14 cellular contexts compared by ENCODE assay signal in the genomic region with DNA sequence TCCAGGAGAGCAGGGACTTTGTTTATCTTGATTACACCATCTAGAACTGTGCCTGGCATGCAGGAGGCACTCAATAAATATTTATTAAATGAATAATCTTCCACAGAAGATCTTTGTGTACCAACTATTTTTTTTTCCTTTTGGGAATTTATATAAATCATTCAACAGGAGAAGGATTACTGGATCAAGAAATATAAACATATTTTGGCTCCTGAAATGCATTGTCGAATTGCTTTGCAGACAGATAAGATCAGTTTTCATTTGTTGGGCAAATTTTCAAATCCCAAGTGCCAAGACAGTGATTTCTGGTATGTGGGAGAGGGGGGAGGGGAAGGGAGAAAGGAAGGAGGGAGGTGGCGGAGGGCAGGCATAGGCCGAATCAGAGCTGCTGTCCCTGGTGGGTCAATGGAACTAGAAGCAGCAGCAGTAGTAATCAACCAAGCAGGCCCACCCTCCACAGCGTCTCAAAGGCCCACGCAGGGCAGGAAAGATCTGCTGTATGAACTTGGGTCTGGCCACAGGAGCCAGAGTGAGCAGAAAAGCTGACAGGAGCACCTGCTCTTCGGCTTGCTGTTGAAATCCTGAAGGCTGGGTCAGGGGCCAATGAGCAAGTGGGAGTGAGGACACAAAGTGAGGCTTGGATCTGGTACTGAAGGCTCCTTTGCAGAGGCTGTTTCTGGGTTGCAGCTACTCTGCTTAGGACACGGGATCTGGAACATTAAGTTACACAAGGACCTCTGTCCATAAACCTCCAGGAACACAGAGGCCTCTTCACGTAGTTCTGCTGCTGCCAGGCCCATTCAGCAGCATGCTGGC. TPM values are rescaled to one million over a fixed set of nuclear protein-coding genes. Genes with fewer than 3 reads are reported as not detected.
A peak's percentile ranks its signal among the peaks of the same experiment; 100 is the strongest.
DNase-seq lines count a peak whose midpoint lies in the region; ATAC-seq, FAIRE-seq and TF ChIP-seq lines count a peak whose summit lies in the region.
"Had no signal": no experiment of that assay in that cellular context is flagged by ENCODE, and none has a peak within 500 bp of the region (broad histone marks: within the 10 kb centered on the region; RNA-seq: fewer than 3 reads in every experiment).

No MANE protein-coding gene starts in this region.

- H3K4me1 ChIP-seq in ascending aorta: peaks cover 18 to 41% of the 10 kb centered on the region in 2 donors
- H3K4me1 ChIP-seq in keratinocyte (ENCODE audit: control insufficient read depth, extremely low read depth, insufficient read depth, low read length): peaks cover 50% of the 10 kb centered on the region

- no peak overlapping the region for H3K4me3 Mint-ChIP-seq in T-helper 17 cell
- H3K4me3 Mint-ChIP-seq: activated CD8-positive, alpha-beta T cell treated with anti-CD3 and anti-CD28 coated beads, Interleukin-2, amount 10 ng/mL, durations not matched to agents 7 days and 5 days; activated naive CD4-positive, alpha-beta T cell treated with anti-CD3 and anti-CD28 coated beads, Interleukin-2, amount 50 U/mL, for 24 hours had no signal

- no peak overlapping the region for H3K4me3 ChIP-seq in ascending aorta
- no peak overlapping the region for H3K4me3 ChIP-seq in keratinocyte (ENCODE audit: control insufficient read depth in 2 of 3, extremely low read depth in 1 of 3, insufficient read depth in 2 of 3, low read depth in 1 of 3, low read length in 3 of 3)
- H3K4me3 ChIP-seq: BLaER1 had no signal

- no peak overlapping the region for H3K9ac ChIP-seq in keratinocyte (ENCODE audit: control insufficient read depth, extremely low read depth, insufficient read depth, low read length)
- H3K9ac ChIP-seq: BLaER1 had no signal

- H3K27ac ChIP-seq in ascending aorta (peak overlapping the region; percentile 78 to 89), keratinocyte (ENCODE audit: control insufficient read depth, insufficient read depth, low read length) (no peak overlapping the region)
- H3K27ac ChIP-seq: BLaER1 had no signal

- ATAC-seq in sciatic nerve (peak; percentile 84), T-helper 17 cell (no peak), HG02870 (IDR thresholded peaks at IDR 0.05; ENCODE audit: unreplicated experiment) (no peak), GM18511 (IDR thresholded peaks at IDR 0.05; ENCODE audit: unreplicated experiment) (no peak)
- ATAC-seq: activated CD8-positive, alpha-beta T cell treated with anti-CD3 and anti-CD28 coated beads, Interleukin-2, amount 10 ng/mL, durations not matched to agents 7 days and 5 days had no signal

- H3K79me2 ChIP-seq in keratinocyte (ENCODE audit: control insufficient read depth, insufficient read depth, low read length): no peaks in the 10 kb centered on the region

- peak overlapping the region; percentile 86 for H2AFZ ChIP-seq in keratinocyte (ENCODE audit: control insufficient read depth, low read length)

- peaks cover 5% of the 10 kb centered on the region for H3K36me3 Mint-ChIP-seq in T-helper 17 cell (ENCODE audit: low read depth)
- H3K36me3 Mint-ChIP-seq: activated naive CD4-positive, alpha-beta T cell treated with anti-CD3 and anti-CD28 coated beads, Interleukin-2, amount 50 U/mL, for 24 hours had no signal

- H3K27ac Mint-ChIP-seq in T-helper 17 cell: no peak overlapping the region
- H3K27ac Mint-ChIP-seq: activated CD8-positive, alpha-beta T cell treated with anti-CD3 and anti-CD28 coated beads, Interleukin-2, amount 10 ng/mL, durations not matched to agents 7 days and 5 days; activated naive CD4-positive, alpha-beta T cell treated with anti-CD3 and anti-CD28 coated beads, Interleukin-2, amount 50 U/mL, for 24 hours had no signal

- H3K36me3 ChIP-seq in ascending aorta: no peaks in the 10 kb centered on the region
- H3K36me3 ChIP-seq in keratinocyte (ENCODE audit: control insufficient read depth in 2 of 2, extremely low read depth in 1 of 2, insufficient read depth in 2 of 2, low read length in 2 of 2): no peaks in the 10 kb centered on the region
- H3K36me3 ChIP-seq: BLaER1 had no signal

- no peaks in the 10 kb centered on the region for H3K27me3 Mint-ChIP-seq in T-helper 17 cell
- H3K27me3 Mint-ChIP-seq: activated naive CD4-positive, alpha-beta T cell treated with anti-CD3 and anti-CD28 coated beads, Interleukin-2, amount 50 U/mL, for 24 hours had no signal

- H3K4me2 ChIP-seq in keratinocyte (ENCODE audit: control insufficient read depth, extremely low read depth, insufficient read depth, low read depth, low read length): peak overlapping the region; percentile 12
- H3K4me2 ChIP-seq: BLaER1 had no signal

- peaks cover 8% of the 10 kb centered on the region for H3K4me1 Mint-ChIP-seq in T-helper 17 cell

- DNase-seq in EH (ENCODE audit: low read depth) (peak; percentile 43), ascending aorta (ENCODE audit: low spot score in 2 of 2) (peak in 1 of 2 donors; percentile 64), keratinocyte (ENCODE audit: low read depth, low spot score) (no peak), sciatic nerve (ENCODE audit: low spot score) (no peak), T-helper 17 cell (no peak), NCI-H2171 (lab: John Stamatoyannopoulos, UW) (no peak)
- DNase-seq: activated CD8-positive, alpha-beta T cell treated with anti-CD3 and anti-CD28 coated beads, Interleukin-2, amount 10 ng/mL, durations not matched to agents 7 days and 5 days; effector memory CD4-positive, alpha-beta T cell; NCI-H446 treated with DMSO at 0.1 percent for 48 hours; nucleus accumbens had no signal

- no peaks in the 10 kb centered on the region for H3K27me3 ChIP-seq in ascending aorta
- no peaks in the 10 kb centered on the region for H3K27me3 ChIP-seq in keratinocyte (ENCODE audit: control insufficient read depth, extremely low read depth, insufficient read depth, low read length)
- H3K27me3 ChIP-seq: BLaER1 had no signal

- TF ChIP-seq CTCF in ascending aorta (IDR thresholded peaks at IDR 0.05) (no peak), keratinocyte (optimal IDR thresholded peaks at IDR 0.05 in 1 of 3, IDR thresholded peaks at IDR 0.05 in 1 of 3, conservative IDR thresholded peaks at IDR 0.05 in 1 of 3; ENCODE audit: extremely low read depth in 1 of 3, insufficient read depth in 2 of 3, low read length in 3 of 3) (no peak)

- dilution Hi-C loops in keratinocyte (cut with MboI; ENCODE audit: extremely low pct_ligation_motif_present, low sequenced_read_pairs): no loop called here

- intact Hi-C loops in ascending aorta (cut with DNase I): no loop called here
- intact Hi-C loops in sciatic nerve (cut with DNase I): no loop called here

- H4K20me1 ChIP-seq in keratinocyte (ENCODE audit: control insufficient read depth, extremely low read depth, insufficient read depth, low read length): no peaks in the 10 kb centered on the region
- H4K20me1 ChIP-seq: BLaER1 had no signal

- H3K9me3 ChIP-seq in ascending aorta (no peaks in the 10 kb centered on the region), keratinocyte (ENCODE audit: control insufficient read depth, low read depth, low read length) (no peaks in the 10 kb centered on the region), T-helper 17 cell (ENCODE audit: control insufficient read depth, low read length, poor library complexity, severe bottlenecking) (no peaks in the 10 kb centered on the region)
- H3K9me3 ChIP-seq: BLaER1 had no signal

- no peaks in the 10 kb centered on the region for H3K9me1 ChIP-seq in keratinocyte (ENCODE audit: control insufficient read depth, extremely low read depth, insufficient read depth, low read length)

- no peak for FAIRE-seq in keratinocyte (lab: Jason Lieb, UNC)

RNA-seq across cellular contexts. Expression of gene TRAF1, which starts 15.8 kb away (rescaled TPM):
- total RNA-seq in ascending aorta: 16.7 TPM
- polyA plus RNA-seq in keratinocyte: 0.71 to 2.5 TPM (median 1.2 TPM) in 3 replicates
- 1.1 TPM for polyA plus RNA-seq in keratinocyte (2011; ENCODE audit: low read depth)
- 0.26 and 0.43 TPM in 2 replicates for polyA plus RNA-seq in keratinocyte (2011; cell fraction: cytosol; rRNA removed)
- polyA plus RNA-seq in keratinocyte (2011; cell fraction: nucleus; rRNA removed): 9.9 and 11.7 TPM in 2 replicates
- 0.54 and 1.9 TPM in 2 replicates for polyA plus RNA-seq in keratinocyte (2012; ENCODE audit: low replicate concordance)
- 0.43 to 1.2 TPM (median 1.1 TPM) in 3 replicates for polyA minus RNA-seq in keratinocyte
- 0.58 TPM for polyA minus RNA-seq in keratinocyte (2011; cell fraction: cytosol; rRNA and poly(A)+ RNA removed)
- 1.3 and 2.0 TPM in 2 replicates for polyA minus RNA-seq in keratinocyte (2011; cell fraction: nucleus; rRNA and poly(A)+ RNA removed)
- 8.0 TPM for total RNA-seq in sciatic nerve
- 100 to 1,000 TPM; 103 to 118 TPM for total RNA-seq in T-helper 17 cell
